8 cellular contexts compared by ENCODE assay signal in the genomic region with DNA sequence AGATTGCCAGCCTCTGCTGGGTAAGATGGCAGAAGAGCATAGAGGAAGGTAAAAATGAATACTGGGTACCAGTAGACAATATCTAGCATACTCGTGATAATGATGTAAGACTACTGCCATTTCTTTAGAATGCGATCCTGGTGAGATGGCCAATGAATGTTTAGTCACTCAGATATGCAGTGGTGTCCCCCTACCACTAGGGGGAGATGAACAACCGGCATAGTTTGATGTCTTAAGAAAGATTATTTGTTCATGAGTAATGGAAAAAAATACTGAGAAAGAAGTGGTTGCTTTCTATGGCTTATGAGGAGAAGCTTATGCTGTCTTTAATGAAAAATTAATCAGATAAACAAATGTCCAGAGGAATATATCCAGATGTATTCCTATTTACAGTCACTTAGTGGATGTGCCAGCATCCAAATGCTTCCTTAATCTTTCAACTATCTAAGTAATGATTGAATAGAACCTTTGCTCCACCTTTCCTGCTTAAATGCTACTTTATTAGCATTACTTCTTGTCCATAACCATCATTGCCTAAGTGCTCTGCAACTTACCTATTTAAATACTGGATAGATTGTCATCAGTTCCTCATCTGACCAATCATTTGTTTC.
DNase-seq lines count a peak whose midpoint lies in the region; ATAC-seq and TF ChIP-seq lines count a peak whose summit lies in the region.

No MANE protein-coding gene starts in this region.

- TF ChIP-seq CTCF in neutrophil (IDR thresholded peaks at IDR 0.05), result peak; percentile 55

- no peaks in the 10 kb centered on the region for H3K36me3 ChIP-seq in neutrophil

- H3K27me3 ChIP-seq in neutrophil, result no peaks in the 10 kb centered on the region

- H3K9me3 ChIP-seq in neutrophil, result no peaks in the 10 kb centered on the region

- ATAC-seq in GM19035 (IDR thresholded peaks at IDR 0.05; ENCODE audit: unreplicated experiment) (peak; percentile 88), HG03108 (IDR thresholded peaks at IDR 0.05; ENCODE audit: unreplicated experiment) (peak; percentile 74)

- no peaks in the 10 kb centered on the region for H3K4me1 ChIP-seq in neutrophil (ENCODE audit: control insufficient read depth in 1 of 2, insufficient read depth in 1 of 2, low read depth in 1 of 2, low read length in 1 of 2)

- DNase-seq in COR-L47 (lab: John Stamatoyannopoulos, UW), result peak; percentile 52
- peak; percentile 52 for DNase-seq in NCI-H2227 (lab: John Stamatoyannopoulos, UW; ENCODE audit: unreplicated experiment)
- peak; percentile 7 for DNase-seq in activated CD4-positive, alpha-beta T cell treated with anti-CD3 and anti-CD28 coated beads, Interleukin-2, amount 50 U/mL, for 1 hour
- peak; percentile 87 for DNase-seq in fibroblast of peridontal ligament (ENCODE audit: extremely low read depth)
- DNase-seq in DMS79 (lab: John Stamatoyannopoulos, UW), result no peak

- H3K27ac ChIP-seq in neutrophil, result no peak overlapping the region

- H3K4me3 ChIP-seq in neutrophil (ENCODE audit: low read depth in 1 of 2, low read length in 1 of 2), result no peak overlapping the region
